17 cellular contexts compared by ENCODE assay signal in the genomic region with DNA sequence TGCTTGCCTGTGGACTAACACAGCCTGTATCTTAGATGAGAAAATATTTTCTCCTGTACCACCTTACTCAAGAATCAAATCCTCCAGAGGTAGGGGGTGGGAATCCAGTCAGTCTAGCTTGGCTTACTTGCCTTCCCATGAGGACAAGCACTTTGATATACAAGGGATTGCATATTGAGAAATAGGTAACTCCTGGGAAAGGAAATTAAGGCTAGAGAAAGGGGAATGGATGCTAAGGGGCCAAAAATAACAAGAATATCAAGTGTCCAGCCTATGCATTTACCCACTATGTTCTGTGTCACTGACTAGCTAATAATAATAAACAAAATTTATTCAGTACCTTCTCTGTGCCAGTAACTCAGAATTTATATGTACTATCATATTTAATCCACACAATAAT. TPM values are rescaled to one million over a fixed set of nuclear protein-coding genes. Genes with fewer than 3 reads are reported as not detected.
DNase-seq lines count a peak whose midpoint lies in the region; ATAC-seq and TF ChIP-seq lines count a peak whose summit lies in the region.
"Had no signal": no experiment of that assay in that cellular context is flagged by ENCODE, and none has a peak within 500 bp of the region (broad histone marks: within the 10 kb centered on the region; RNA-seq: fewer than 3 reads in every experiment).

No MANE protein-coding gene starts in this region.

- H3K27me3 ChIP-seq in breast epithelium (no peaks in the 10 kb centered on the region), neural progenitor cell (no peaks in the 10 kb centered on the region)
- H3K27me3 ChIP-seq: BLaER1 had no signal

- TF ChIP-seq POLR2A in breast epithelium (IDR thresholded peaks at IDR 0.05): no peak

- H3K79me2 ChIP-seq in neural progenitor cell (ENCODE audit: low read depth): no peaks in the 10 kb centered on the region

- H3K4me2 ChIP-seq in neural progenitor cell: no peak overlapping the region
- H3K4me2 ChIP-seq: BLaER1 had no signal

- no peaks in the 10 kb centered on the region for H3K4me1 ChIP-seq in breast epithelium
- peaks cover 19% of the 10 kb centered on the region for H3K4me1 ChIP-seq in neural progenitor cell
- H3K4me1 ChIP-seq: BLaER1 had no signal

- H3K27ac ChIP-seq in breast epithelium (no peak overlapping the region), neural progenitor cell (no peak overlapping the region)
- H3K27ac ChIP-seq: 22Rv1, BLaER1 had no signal

- DNase-seq in MCF 10A (ENCODE audit: unreplicated experiment) (peak; percentile 24), breast epithelium (ENCODE audit: low spot score in 2 of 2) (no peak), fibroblast of the aortic adventitia (ENCODE audit: low read depth) (peak; percentile 47), neural progenitor cell (ENCODE audit: low spot score) (no peak), type B pancreatic cell (ENCODE audit: extremely low spot score, unreplicated experiment) (no peak), dermis blood vessel endothelial cell (no peak), AG08396 (ENCODE audit: low spot score) (no peak)
- DNase-seq: AML-193; CD4-positive, CD25-positive, alpha-beta regulatory T cell; DMS79; GOT3 had no signal

- no TSS peak for BruUV-seq in MCF 10A (replicated peaks; lab: Mats Ljungman, UMichigan)

- H3F3A ChIP-seq in neural progenitor cell (ENCODE audit: low read depth): no peaks in the 10 kb centered on the region

- H3K4me3 ChIP-seq in breast epithelium (no peak overlapping the region), fibroblast of the aortic adventitia (ENCODE audit: low read depth, low read length) (no peak overlapping the region), neural progenitor cell (no peak overlapping the region)
- H3K4me3 ChIP-seq: BLaER1, GM12878, HAP-1 had no signal

- CTCF ChIA-PET in MCF 10A (lab: Yijun Ruan, JAX): interaction anchor here (0.6 to 3.2 kb wide), 5 partner anchors 10 to 283 kb away, joined by 3 to 15 read pairs (median 4); a partner anchor contains a TSS

- no peak for ATAC-seq in activated T-helper 17 cell treated with anti-CD3 and anti-CD28 coated beads, Interleukin-2, amount 50 U/mL, for 72 hours (replicated peaks)
- ATAC-seq: GM12878, HepG2 had no signal

- H3K4me3 Mint-ChIP-seq in MCF 10A (ENCODE audit: unreplicated experiment): no peak overlapping the region
- H3K4me3 Mint-ChIP-seq in neural progenitor cell: no peak overlapping the region
- H3K4me3 Mint-ChIP-seq in type B pancreatic cell: no peak overlapping the region
- H3K4me3 Mint-ChIP-seq in activated T-helper 17 cell treated with anti-CD3 and anti-CD28 coated beads, Interleukin-2, amount 50 U/mL, for 72 hours: no peak overlapping the region
- H3K4me3 Mint-ChIP-seq: CD4-positive, CD25-positive, alpha-beta regulatory T cell had no signal

- H3K9me3 ChIP-seq in breast epithelium (no peaks in the 10 kb centered on the region), neural progenitor cell (ENCODE audit: low read depth) (no peaks in the 10 kb centered on the region)
- H3K9me3 ChIP-seq: BLaER1, HAP-1 had no signal

- POLR2A ChIA-PET in MCF 10A (lab: Yijun Ruan, JAX): interaction anchor here (0.5 to 2.3 kb wide), 4 partner anchors 12 to 93 kb away, joined by 3 to 13 read pairs (median 4); a partner anchor contains a TSS

- H4K20me1 ChIP-seq in neural progenitor cell (ENCODE audit: low read depth): no peaks in the 10 kb centered on the region
- H4K20me1 ChIP-seq: BLaER1 had no signal

- H2AFZ ChIP-seq in neural progenitor cell (replicated peaks): peak overlapping the region; percentile 38

- TF ChIP-seq CTCF in MCF 10A (IDR thresholded peaks at IDR 0.05; ENCODE audit: unreplicated experiment): no peak
- no peak for TF ChIP-seq CTCF in breast epithelium (IDR thresholded peaks at IDR 0.05)
- TF ChIP-seq CTCF in fibroblast of the aortic adventitia (IDR thresholded peaks at IDR 0.05; ENCODE audit: insufficient read depth, low read length): no peak
- no peak for TF ChIP-seq CTCF in neural progenitor cell (IDR thresholded peaks at IDR 0.05)
- no peak for TF ChIP-seq CTCF in type B pancreatic cell (conservative IDR thresholded peaks at IDR 0.05)

- no peaks in the 10 kb centered on the region for H3K27me3 Mint-ChIP-seq in MCF 10A (ENCODE audit: insufficient read depth, unreplicated experiment)
- H3K27me3 Mint-ChIP-seq in neural progenitor cell (ENCODE audit: insufficient read depth, low read depth): peaks cover 2% of the 10 kb centered on the region
- peaks cover 3% of the 10 kb centered on the region for H3K27me3 Mint-ChIP-seq in type B pancreatic cell
- H3K27me3 Mint-ChIP-seq in activated T-helper 17 cell treated with anti-CD3 and anti-CD28 coated beads, Interleukin-2, amount 50 U/mL, for 72 hours: peaks cover 9% of the 10 kb centered on the region

- intact Hi-C loops in MCF 10A (cut with micrococcal nuclease): no loop called here
- intact Hi-C loops in breast epithelium (cut with DNase I; ENCODE audit: low total_unique reads): no loop called here

- peaks cover 47% of the 10 kb centered on the region for H3K4me1 Mint-ChIP-seq in MCF 10A (ENCODE audit: insufficient read depth, unreplicated experiment)
- H3K4me1 Mint-ChIP-seq in neural progenitor cell: peaks cover 6% of the 10 kb centered on the region
- peaks cover 3% of the 10 kb centered on the region for H3K4me1 Mint-ChIP-seq in type B pancreatic cell (ENCODE audit: unreplicated experiment)
- H3K4me1 Mint-ChIP-seq in activated T-helper 17 cell treated with anti-CD3 and anti-CD28 coated beads, Interleukin-2, amount 50 U/mL, for 72 hours: no peaks in the 10 kb centered on the region
- H3K4me1 Mint-ChIP-seq: CD4-positive, CD25-positive, alpha-beta regulatory T cell had no signal

- H3K36me3 ChIP-seq in breast epithelium: no peaks in the 10 kb centered on the region
- H3K36me3 ChIP-seq in neural progenitor cell: no peaks in the 10 kb centered on the region
- H3K36me3 ChIP-seq: BLaER1, HAP-1 had no signal

- H3K36me3 Mint-ChIP-seq in MCF 10A (ENCODE audit: insufficient read depth, unreplicated experiment): peaks cover 6% of the 10 kb centered on the region
- no peaks in the 10 kb centered on the region for H3K36me3 Mint-ChIP-seq in neural progenitor cell
- no peaks in the 10 kb centered on the region for H3K36me3 Mint-ChIP-seq in type B pancreatic cell
- H3K36me3 Mint-ChIP-seq in activated T-helper 17 cell treated with anti-CD3 and anti-CD28 coated beads, Interleukin-2, amount 50 U/mL, for 72 hours (ENCODE audit: low read depth): no peaks in the 10 kb centered on the region
- H3K36me3 Mint-ChIP-seq: CD4-positive, CD25-positive, alpha-beta regulatory T cell had no signal

- no peak overlapping the region for H3K9ac ChIP-seq in neural progenitor cell
- H3K9ac ChIP-seq: BLaER1 had no signal

- H3K27ac Mint-ChIP-seq in MCF 10A (ENCODE audit: low read depth, unreplicated experiment) (peak overlapping the region; percentile 44), neural progenitor cell (no peak overlapping the region), type B pancreatic cell (peak overlapping the region; percentile 69)
- H3K27ac Mint-ChIP-seq in activated T-helper 17 cell treated with anti-CD3 and anti-CD28 coated beads, Interleukin-2, amount 50 U/mL, for 72 hours: no peak overlapping the region
- H3K27ac Mint-ChIP-seq: CD4-positive, CD25-positive, alpha-beta regulatory T cell had no signal

- H3K9me3 Mint-ChIP-seq in MCF 10A (ENCODE audit: unreplicated experiment): peaks cover 7% of the 10 kb centered on the region
- no peaks in the 10 kb centered on the region for H3K9me3 Mint-ChIP-seq in neural progenitor cell
- peaks cover 8% of the 10 kb centered on the region for H3K9me3 Mint-ChIP-seq in type B pancreatic cell
- no peaks in the 10 kb centered on the region for H3K9me3 Mint-ChIP-seq in activated T-helper 17 cell treated with anti-CD3 and anti-CD28 coated beads, Interleukin-2, amount 50 U/mL, for 72 hours
- H3K9me3 Mint-ChIP-seq: CD4-positive, CD25-positive, alpha-beta regulatory T cell had no signal

RNA-seq across cellular contexts. Expression of a gene that starts 21.4 kb away (rescaled TPM):
- 94.9 and 120 TPM in 2 replicates for total RNA-seq in MCF 10A (2022)
- total RNA-seq in breast epithelium: 100 to 1,000 TPM in 1 of 3 donors, 10 to 100 TPM in 2; 75.7 to 102 (median 79.8) TPM
- 89.4 and 184 TPM in 2 replicates for total RNA-seq in fibroblast of the aortic adventitia (ENCODE audit: low replicate concordance)
- 71.0 and 73.0 TPM in 2 replicates for total RNA-seq in neural progenitor cell (ENCODE audit: low replicate concordance)
- 67.3 and 72.3 TPM in 2 replicates for total RNA-seq in type B pancreatic cell (ENCODE audit: low replicate concordance)
- 86.9 and 105 TPM in 2 replicates for total RNA-seq in dermis blood vessel endothelial cell
- total RNA-seq in activated T-helper 17 cell treated with anti-CD3 and anti-CD28 coated beads, Interleukin-2, amount 50 U/mL, for 72 hours: 10 to 100 TPM; 38.3 to 47.5 TPM

Comparison
In these comparisons a context has a peak if more than half of its experiments do, and no peak if none do; other contexts are left out.
1. DNase-seq: peak in MCF 10A (single experiment) and fibroblast of the aortic adventitia (single experiment); none in breast epithelium (0 of 2), neural progenitor cell (single experiment), type B pancreatic cell (single experiment), dermis blood vessel endothelial cell (single experiment) and AG08396 (single experiment).
2. H3K27ac Mint-ChIP-seq: peak in MCF 10A (single experiment) and type B pancreatic cell (single experiment); none in neural progenitor cell (single experiment) and activated T-helper 17 cell treated with anti-CD3 and anti-CD28 coated beads, Interleukin-2, amount 50 U/mL, for 72 hours (single experiment).